In the genomic region with DNA sequence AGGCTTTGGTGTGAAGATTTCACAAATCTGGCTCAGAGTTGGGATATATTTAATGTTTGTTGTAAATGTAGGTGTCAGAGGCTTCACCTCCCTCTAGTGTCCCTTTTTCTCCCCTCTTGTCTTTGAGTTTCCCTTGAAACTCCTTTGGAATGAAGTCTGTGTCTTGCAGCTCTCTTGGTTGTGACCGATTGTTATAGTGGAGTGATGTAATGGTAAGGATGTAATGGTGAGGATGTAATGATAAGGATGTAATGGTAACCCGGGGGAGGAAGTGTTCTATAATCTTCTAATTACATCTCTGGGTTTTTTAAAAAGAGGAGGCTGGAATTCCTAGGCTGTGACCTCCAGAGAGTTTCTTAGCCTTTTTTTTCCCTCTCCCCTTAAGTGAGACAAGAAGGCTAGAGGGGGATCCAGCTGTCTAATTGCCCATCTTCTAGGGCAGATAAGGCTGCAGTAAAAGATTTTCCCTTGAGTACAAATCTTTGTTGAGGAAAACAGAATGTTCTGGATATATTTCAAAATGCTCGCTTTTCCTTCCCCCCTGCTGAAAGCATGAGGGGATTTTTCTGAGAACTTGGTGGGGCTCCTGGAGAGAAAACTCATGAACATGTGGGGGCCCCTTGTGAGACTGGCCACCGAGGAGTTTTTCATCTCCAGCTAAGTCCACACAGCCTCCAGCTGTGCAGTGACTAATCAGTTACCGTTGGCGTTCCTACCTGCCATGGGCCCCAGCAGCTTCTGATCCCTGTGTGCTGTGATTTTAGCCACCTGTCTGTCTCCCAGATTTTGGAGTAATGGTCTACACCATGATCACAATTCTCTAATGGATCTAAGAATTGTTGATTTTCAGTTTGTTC, we compare ENCODE assay signal across 16 cellular contexts.
"Had no signal": no experiment of that assay in that cellular context is flagged by ENCODE, and none has a peak within 500 bp of the region (broad histone marks: within the 10 kb centered on the region; RNA-seq: fewer than 3 reads in every experiment).

No MANE protein-coding gene starts in this region.

- H3K4me1 Mint-ChIP-seq: immature natural killer cell had no signal

- H3K27ac ChIP-seq: prostate gland, suprapubic skin, upper lobe of right lung had no signal

- H3K4me1 ChIP-seq: prostate gland, suprapubic skin, upper lobe of right lung had no signal

- H3K36me3 Mint-ChIP-seq: activated naive CD4-positive, alpha-beta T cell treated with anti-CD3 and anti-CD28 coated beads, Interleukin-2, amount 50 U/mL, for 24 hours; immature natural killer cell; natural killer cell treated with Interleukin-12 subunit alpha and Interleukin-12 subunit beta and Interleukin-15 and Interleukin-18, amount 100 ng/mL, for 72 hours had no signal

- H3K27me3 Mint-ChIP-seq: activated naive CD4-positive, alpha-beta T cell treated with anti-CD3 and anti-CD28 coated beads, Interleukin-2, amount 50 U/mL, for 24 hours had no signal

- H3K4me3 Mint-ChIP-seq: activated naive CD4-positive, alpha-beta T cell treated with anti-CD3 and anti-CD28 coated beads, Interleukin-2, amount 50 U/mL, for 24 hours; immature natural killer cell; natural killer cell treated with Interleukin-12 subunit alpha and Interleukin-12 subunit beta and Interleukin-15 and Interleukin-18, amount 100 ng/mL, for 72 hours; T-helper 1 cell treated with Interleukin-12 subunit alpha and Interleukin-12 subunit beta and Interleukin-4 antibody, amounts not matched to agents 30 μg/mL and 1 μg/mL, for 36 hours had no signal

- H3K9me3 Mint-ChIP-seq: activated naive CD4-positive, alpha-beta T cell treated with anti-CD3 and anti-CD28 coated beads, Interleukin-2, amount 50 U/mL, for 24 hours; central memory CD8-positive, alpha-beta T cell; immature natural killer cell; natural killer cell treated with Interleukin-12 subunit alpha and Interleukin-12 subunit beta and Interleukin-15 and Interleukin-18, amount 100 ng/mL, for 72 hours; T-helper 1 cell treated with Interleukin-12 subunit alpha and Interleukin-12 subunit beta and Interleukin-4 antibody, amounts not matched to agents 30 μg/mL and 1 μg/mL, for 36 hours had no signal

- H3K27ac Mint-ChIP-seq: activated naive CD4-positive, alpha-beta T cell treated with anti-CD3 and anti-CD28 coated beads, Interleukin-2, amount 50 U/mL, for 24 hours; immature natural killer cell; natural killer cell treated with Interleukin-12 subunit alpha and Interleukin-12 subunit beta and Interleukin-15 and Interleukin-18, amount 100 ng/mL, for 72 hours; T-helper 1 cell treated with Interleukin-12 subunit alpha and Interleukin-12 subunit beta and Interleukin-4 antibody, amounts not matched to agents 30 μg/mL and 1 μg/mL, for 36 hours had no signal

- H3K4me3 ChIP-seq: prostate gland, suprapubic skin, upper lobe of right lung had no signal

- H3K27me3 ChIP-seq: upper lobe of right lung had no signal

- DNase-seq: effector memory CD4-positive, alpha-beta T cell; erythroblast; immature natural killer cell; left cardiac atrium; mammary epithelial cell; occipital lobe; stimulated activated CD4-positive, alpha-beta T cell treated with anti-CD3 and anti-CD28 coated beads, Interleukin-4, amount 100 ng/mL, for 1 hour; stimulated activated CD8-positive, alpha-beta memory T cell treated with anti-CD3 and anti-CD28 coated beads, Interleukin-4, amount 100 ng/mL, for 48 hours; stimulated activated naive CD8-positive, alpha-beta T cell treated with anti-CD3 and anti-CD28 coated beads, Interleukin-15, Interleukin-2, amounts not matched to agents 100 U/mL and 50 U/mL, for 24 hours; upper lobe of right lung had no signal

- H3K36me3 ChIP-seq: prostate gland, suprapubic skin, upper lobe of right lung had no signal

- H3K9me3 ChIP-seq: prostate gland, suprapubic skin, upper lobe of right lung had no signal

- ATAC-seq: natural killer cell treated with Interleukin-12 subunit alpha and Interleukin-12 subunit beta and Interleukin-15 and Interleukin-18, amount 100 ng/mL, for 72 hours; stimulated activated naive CD8-positive, alpha-beta T cell treated with anti-CD3 and anti-CD28 coated beads, Interleukin-15, Interleukin-2, amounts not matched to agents 100 U/mL and 50 U/mL, for 24 hours; upper lobe of right lung had no signal
